In genomic region chr19:13096968-13097330, GRCh38 we compare ENCODE assay signal across 1 cellular context.
TF ChIP-seq lines count a peak whose summit lies in the region.

No MANE protein-coding gene starts in this region.

TF ChIP-seq in HepG2, 621 proteins besides CTCF, POLR2A, EP300 and RAD21:
- no peak for TF ChIP-seq ARHGAP35 (CRISPR knock-in tag; IDR thresholded peaks at IDR 0.05; ENCODE audit: borderline replicate concordance)
- 0 out of 2 replicates have a peak, but pooled peaks have one; percentile 5 for TF ChIP-seq POLR2G (IDR thresholded peaks at IDR 0.05; ENCODE audit: low read depth, low read length)
